Comparison of ENCODE assay signal across 1 cellular context in the genomic region with DNA sequence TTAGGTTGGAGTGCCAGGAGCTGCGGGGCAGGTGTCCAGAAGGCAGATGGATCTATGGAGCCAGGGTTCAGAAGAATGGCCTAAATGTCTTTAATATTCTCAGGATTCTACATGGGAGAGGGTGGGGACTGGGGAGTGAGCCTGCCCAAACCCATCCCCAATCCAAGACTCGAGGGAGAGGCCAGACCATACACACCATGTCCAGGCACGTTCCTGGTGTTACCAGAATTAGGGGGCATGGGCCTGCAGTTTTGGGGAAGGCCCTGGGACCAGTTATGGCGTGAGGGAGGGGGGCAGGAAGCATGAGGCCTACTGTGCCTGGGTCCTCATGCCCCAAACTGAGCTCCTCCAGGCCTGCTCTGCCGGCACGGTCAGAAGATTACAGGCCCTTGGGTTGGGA.
TF ChIP-seq lines count a peak whose summit lies in the region.

No MANE protein-coding gene starts in this region.

TF ChIP-seq in GM23338, 12 proteins besides CTCF, POLR2A, EP300 and RAD21 (continued from another document):
- TF ChIP-seq, protein P1, sequence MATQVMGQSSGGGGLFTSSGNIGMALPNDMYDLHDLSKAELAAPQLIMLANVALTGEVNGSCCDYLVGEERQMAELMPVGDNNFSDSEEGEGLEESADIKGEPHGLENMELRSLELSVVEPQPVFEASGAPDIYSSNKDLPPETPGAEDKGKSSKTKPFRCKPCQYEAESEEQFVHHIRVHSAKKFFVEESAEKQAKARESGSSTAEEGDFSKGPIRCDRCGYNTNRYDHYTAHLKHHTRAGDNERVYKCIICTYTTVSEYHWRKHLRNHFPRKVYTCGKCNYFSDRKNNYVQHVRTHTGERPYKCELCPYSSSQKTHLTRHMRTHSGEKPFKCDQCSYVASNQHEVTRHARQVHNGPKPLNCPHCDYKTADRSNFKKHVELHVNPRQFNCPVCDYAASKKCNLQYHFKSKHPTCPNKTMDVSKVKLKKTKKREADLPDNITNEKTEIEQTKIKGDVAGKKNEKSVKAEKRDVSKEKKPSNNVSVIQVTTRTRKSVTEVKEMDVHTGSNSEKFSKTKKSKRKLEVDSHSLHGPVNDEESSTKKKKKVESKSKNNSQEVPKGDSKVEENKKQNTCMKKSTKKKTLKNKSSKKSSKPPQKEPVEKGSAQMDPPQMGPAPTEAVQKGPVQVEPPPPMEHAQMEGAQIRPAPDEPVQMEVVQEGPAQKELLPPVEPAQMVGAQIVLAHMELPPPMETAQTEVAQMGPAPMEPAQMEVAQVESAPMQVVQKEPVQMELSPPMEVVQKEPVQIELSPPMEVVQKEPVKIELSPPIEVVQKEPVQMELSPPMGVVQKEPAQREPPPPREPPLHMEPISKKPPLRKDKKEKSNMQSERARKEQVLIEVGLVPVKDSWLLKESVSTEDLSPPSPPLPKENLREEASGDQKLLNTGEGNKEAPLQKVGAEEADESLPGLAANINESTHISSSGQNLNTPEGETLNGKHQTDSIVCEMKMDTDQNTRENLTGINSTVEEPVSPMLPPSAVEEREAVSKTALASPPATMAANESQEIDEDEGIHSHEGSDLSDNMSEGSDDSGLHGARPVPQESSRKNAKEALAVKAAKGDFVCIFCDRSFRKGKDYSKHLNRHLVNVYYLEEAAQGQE (IDR thresholded peaks at IDR 0.05; ENCODE audit: unreplicated experiment): no peak
- TF ChIP-seq, protein P2, sequence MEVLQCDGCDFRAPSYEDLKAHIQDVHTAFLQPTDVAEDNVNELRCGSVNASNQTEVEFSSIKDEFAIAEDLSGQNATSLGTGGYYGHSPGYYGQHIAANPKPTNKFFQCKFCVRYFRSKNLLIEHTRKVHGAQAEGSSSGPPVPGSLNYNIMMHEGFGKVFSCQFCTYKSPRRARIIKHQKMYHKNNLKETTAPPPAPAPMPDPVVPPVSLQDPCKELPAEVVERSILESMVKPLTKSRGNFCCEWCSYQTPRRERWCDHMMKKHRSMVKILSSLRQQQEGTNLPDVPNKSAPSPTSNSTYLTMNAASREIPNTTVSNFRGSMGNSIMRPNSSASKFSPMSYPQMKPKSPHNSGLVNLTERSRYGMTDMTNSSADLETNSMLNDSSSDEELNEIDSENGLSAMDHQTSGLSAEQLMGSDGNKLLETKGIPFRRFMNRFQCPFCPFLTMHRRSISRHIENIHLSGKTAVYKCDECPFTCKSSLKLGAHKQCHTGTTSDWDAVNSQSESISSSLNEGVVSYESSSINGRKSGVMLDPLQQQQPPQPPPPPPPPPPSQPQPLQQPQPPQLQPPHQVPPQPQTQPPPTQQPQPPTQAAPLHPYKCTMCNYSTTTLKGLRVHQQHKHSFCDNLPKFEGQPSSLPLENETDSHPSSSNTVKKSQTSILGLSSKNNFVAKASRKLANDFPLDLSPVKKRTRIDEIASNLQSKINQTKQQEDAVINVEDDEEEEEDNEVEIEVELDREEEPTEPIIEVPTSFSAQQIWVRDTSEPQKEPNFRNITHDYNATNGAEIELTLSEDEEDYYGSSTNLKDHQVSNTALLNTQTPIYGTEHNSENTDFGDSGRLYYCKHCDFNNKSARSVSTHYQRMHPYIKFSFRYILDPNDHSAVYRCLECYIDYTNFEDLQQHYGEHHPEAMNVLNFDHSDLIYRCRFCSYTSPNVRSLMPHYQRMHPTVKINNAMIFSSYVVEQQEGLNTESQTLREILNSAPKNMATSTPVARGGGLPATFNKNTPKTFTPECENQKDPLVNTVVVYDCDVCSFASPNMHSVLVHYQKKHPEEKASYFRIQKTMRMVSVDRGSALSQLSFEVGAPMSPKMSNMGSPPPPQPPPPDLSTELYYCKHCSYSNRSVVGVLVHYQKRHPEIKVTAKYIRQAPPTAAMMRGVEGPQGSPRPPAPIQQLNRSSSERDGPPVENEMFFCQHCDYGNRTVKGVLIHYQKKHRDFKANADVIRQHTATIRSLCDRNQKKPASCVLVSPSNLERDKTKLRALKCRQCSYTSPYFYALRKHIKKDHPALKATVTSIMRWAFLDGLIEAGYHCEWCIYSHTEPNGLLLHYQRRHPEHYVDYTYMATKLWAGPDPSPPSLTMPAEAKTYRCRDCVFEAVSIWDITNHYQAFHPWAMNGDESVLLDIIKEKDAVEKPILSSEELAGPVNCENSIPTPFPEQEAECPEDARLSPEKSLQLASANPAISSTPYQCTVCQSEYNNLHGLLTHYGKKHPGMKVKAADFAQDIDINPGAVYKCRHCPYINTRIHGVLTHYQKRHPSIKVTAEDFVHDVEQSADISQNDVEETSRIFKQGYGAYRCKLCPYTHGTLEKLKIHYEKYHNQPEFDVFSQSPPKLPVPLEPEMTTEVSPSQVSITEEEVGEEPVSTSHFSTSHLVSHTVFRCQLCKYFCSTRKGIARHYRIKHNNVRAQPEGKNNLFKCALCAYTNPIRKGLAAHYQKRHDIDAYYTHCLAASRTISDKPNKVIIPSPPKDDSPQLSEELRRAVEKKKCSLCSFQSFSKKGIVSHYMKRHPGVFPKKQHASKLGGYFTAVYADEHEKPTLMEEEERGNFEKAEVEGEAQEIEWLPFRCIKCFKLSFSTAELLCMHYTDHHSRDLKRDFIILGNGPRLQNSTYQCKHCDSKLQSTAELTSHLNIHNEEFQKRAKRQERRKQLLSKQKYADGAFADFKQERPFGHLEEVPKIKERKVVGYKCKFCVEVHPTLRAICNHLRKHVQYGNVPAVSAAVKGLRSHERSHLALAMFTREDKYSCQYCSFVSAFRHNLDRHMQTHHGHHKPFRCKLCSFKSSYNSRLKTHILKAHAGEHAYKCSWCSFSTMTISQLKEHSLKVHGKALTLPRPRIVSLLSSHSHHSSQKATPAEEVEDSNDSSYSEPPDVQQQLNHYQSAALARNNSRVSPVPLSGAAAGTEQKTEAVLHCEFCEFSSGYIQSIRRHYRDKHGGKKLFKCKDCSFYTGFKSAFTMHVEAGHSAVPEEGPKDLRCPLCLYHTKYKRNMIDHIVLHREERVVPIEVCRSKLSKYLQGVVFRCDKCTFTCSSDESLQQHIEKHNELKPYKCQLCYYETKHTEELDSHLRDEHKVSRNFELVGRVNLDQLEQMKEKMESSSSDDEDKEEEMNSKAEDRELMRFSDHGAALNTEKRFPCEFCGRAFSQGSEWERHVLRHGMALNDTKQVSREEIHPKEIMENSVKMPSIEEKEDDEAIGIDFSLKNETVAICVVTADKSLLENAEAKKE (CRISPR knock-in tag; IDR thresholded peaks at IDR 0.05): no peak
- no peak for TF ChIP-seq ZNF331 (CRISPR knock-in tag; IDR thresholded peaks at IDR 0.05; ENCODE audit: low read depth)
